ENCODE assay signal across 12 cellular contexts in genomic region chr1:232012773-232013386, GRCh38.
DNase-seq lines count a peak whose midpoint lies in the region; ATAC-seq and TF ChIP-seq lines count a peak whose summit lies in the region.
"Had no signal": no experiment of that assay in that cellular context is flagged by ENCODE, and none has a peak within 500 bp of the region (broad histone marks: within the 10 kb centered on the region; RNA-seq: fewer than 3 reads in every experiment).

No MANE protein-coding gene starts in this region.

- peak overlapping the region; percentile 64 for H2AFZ ChIP-seq in ACC112 (ENCODE audit: low read length, unreplicated experiment)

- DNase-seq in NCI-H1436 (lab: John Stamatoyannopoulos, UW) (peak; percentile 43), cerebellar cortex (ENCODE audit: low spot score) (peak; percentile 7), lung microvascular endothelial cell (ENCODE audit: low read depth in 2 of 2) (peak; percentile 91 to 99), occipital lobe (lab: John Stamatoyannopoulos, UW) (no peak), nephron progenitor cell (no peak)
- no peak for DNase-seq in activated CD4-positive, alpha-beta T cell treated with anti-CD3 and anti-CD28 coated beads for 48 hours
- DNase-seq: effector CD8-positive, alpha-beta T cell had no signal

- H3K27ac Mint-ChIP-seq in nephron progenitor cell = no peak overlapping the region

- H3K36me3 ChIP-seq in ACC112 (ENCODE audit: insufficient read depth, low read length) = no peaks in the 10 kb centered on the region

- H3K27me3 ChIP-seq in ACC112 (ENCODE audit: insufficient read depth, low read length) = no peaks in the 10 kb centered on the region

- no peaks in the 10 kb centered on the region for H3K9me3 Mint-ChIP-seq in nephron progenitor cell

- H3K27ac ChIP-seq in ACC112 (ENCODE audit: low read depth, low read length) = peak overlapping the region; percentile 17; the same call in 1 of the 2 replicates

- H3K4me1 ChIP-seq in ACC112 (ENCODE audit: control insufficient read depth, insufficient read depth, low read length, unreplicated experiment) = peaks cover 9% of the 10 kb centered on the region

- H3K79me2 ChIP-seq in ACC112 (ENCODE audit: control insufficient read depth, insufficient read depth, low read length, unreplicated experiment) = no peaks in the 10 kb centered on the region

- H3K4me3 Mint-ChIP-seq in nephron progenitor cell = no peak overlapping the region

- no peaks in the 10 kb centered on the region for H3K27me3 Mint-ChIP-seq in nephron progenitor cell (ENCODE audit: low read depth, poor library complexity)

- ATAC-seq in HG03469 (IDR thresholded peaks at IDR 0.05; ENCODE audit: unreplicated experiment) = no peak
- ATAC-seq: activated CD4-positive, CD25-positive, alpha-beta regulatory T cell treated with anti-CD3 and anti-CD28 coated beads, Interleukin-2, amount 50 U/mL, for 24 hours; K562 had no signal

- H3K4me1 Mint-ChIP-seq in nephron progenitor cell = peaks cover 15% of the 10 kb centered on the region

- H3K4me3 ChIP-seq in ACC112 (ENCODE audit: low read depth, low read length) = no peak overlapping the region
- H3K4me3 ChIP-seq: K562, skin epidermis had no signal

- no peaks in the 10 kb centered on the region for H3K36me3 Mint-ChIP-seq in nephron progenitor cell (ENCODE audit: low read depth)

- TF ChIP-seq CTCF in nephron progenitor cell (IDR thresholded peaks at IDR 0.05) = no peak

Comparison
In these comparisons a context has a peak if more than half of its experiments do, and no peak if none do; other contexts are left out.
1. DNase-seq: peak in NCI-H1436 (single experiment), cerebellar cortex (single experiment) and lung microvascular endothelial cell (2 of 2); none in activated CD4-positive, alpha-beta T cell treated with anti-CD3 and anti-CD28 coated beads for 48 hours (single experiment), occipital lobe (single experiment) and nephron progenitor cell (single experiment).